8 cellular contexts compared by ENCODE assay signal in genomic region chr1:11802973-11803885, GRCh38. TPM values are rescaled to one million over a fixed set of nuclear protein-coding genes. Genes with fewer than 3 reads are reported as not detected.
DNase-seq lines count a peak whose midpoint lies in the region; ATAC-seq and TF ChIP-seq lines count a peak whose summit lies in the region.

No MANE protein-coding gene starts in this region.

- H3K27ac ChIP-seq in right atrium auricular region = peak overlapping the region; percentile 96 to 98
- peak overlapping the region; percentile 91 to 99 (median 97) for H3K27ac ChIP-seq in upper lobe of left lung

- 0 to 7% methylated on average over 5 to 23 of the region's 28 CpGs for WGBS in upper lobe of left lung, 2 donors

- peaks cover 40 to 61% (median 52%) of the 10 kb centered on the region in 3 donors for H3K4me1 Mint-ChIP-seq in T-cell
- peaks cover 39% of the 10 kb centered on the region for H3K4me1 Mint-ChIP-seq in progenitor cell of endocrine pancreas (ENCODE audit: low read depth)

- H3K27ac Mint-ChIP-seq in T-cell = peak overlapping the region; percentile 77 to 97
- H3K27ac Mint-ChIP-seq in progenitor cell of endocrine pancreas = peak overlapping the region; percentile 89

- peaks cover 29% of the 10 kb centered on the region for H3K36me3 ChIP-seq in right atrium auricular region
- peaks cover 11 to 42% (median 26%) of the 10 kb centered on the region in 4 donors for H3K36me3 ChIP-seq in upper lobe of left lung

- H3K9me3 Mint-ChIP-seq in T-cell = no peaks in the 10 kb centered on the region
- H3K9me3 Mint-ChIP-seq in progenitor cell of endocrine pancreas (ENCODE audit: low read depth) = no peaks in the 10 kb centered on the region

- TF ChIP-seq EP300 in upper lobe of left lung (IDR thresholded peaks at IDR 0.05) = peak in 1 of 4 donors; percentile 19

- peak overlapping the region; percentile 17 for H3K4me3 ChIP-seq in Jurkat, Clone E6-1 (ENCODE audit: low read length)
- H3K4me3 ChIP-seq in right atrium auricular region = peak overlapping the region; percentile 62 to 75
- peak overlapping the region; percentile 45 to 72 (median 70) for H3K4me3 ChIP-seq in upper lobe of left lung

- peaks cover 12% of the 10 kb centered on the region for H3K36me3 Mint-ChIP-seq in T-cell
- peaks cover 4% of the 10 kb centered on the region for H3K36me3 Mint-ChIP-seq in progenitor cell of endocrine pancreas (ENCODE audit: insufficient read depth)

- H3K9me3 ChIP-seq in right atrium auricular region (no peaks in the 10 kb centered on the region), upper lobe of left lung (no peaks in the 10 kb centered on the region)

- POLR2A ChIA-PET in T-cell (lab: Charles Lee) = interaction anchor here in 1 of 2 donors (0.7 kb wide), 2 partner anchors 107 to 109 kb away, joined by 3 read pairs; no protein-coding TSS in a partner anchor

- H3K27me3 Mint-ChIP-seq in T-cell (no peaks in the 10 kb centered on the region), progenitor cell of endocrine pancreas (no peaks in the 10 kb centered on the region)

- peak in 2 of 4 donors; percentile 40 to 66 for TF ChIP-seq POLR2A in upper lobe of left lung (IDR thresholded peaks at IDR 0.05)

- CTCF ChIA-PET in T-cell (lab: Charles Lee) = interaction anchor here in 1 of 2 donors (1.0 to 1.5 kb wide), 2 partner anchors 84 to 158 kb away, joined by 3 to 4 read pairs; no protein-coding TSS in a partner anchor

- H3K4me1 ChIP-seq in right atrium auricular region (peaks cover 0 to 84% of the 10 kb centered on the region in 2 donors), upper lobe of left lung (peaks cover 54 to 66% (median 60%) of the 10 kb centered on the region in 4 donors)

- peak; percentile 42 for DNase-seq in GF-D8 (lab: John Stamatoyannopoulos, UW)
- DNase-seq in Jurkat, Clone E6-1 (ENCODE audit: low read depth, low spot score) = peak; percentile 88
- DNase-seq in T-cell = peak; percentile 56 to 85 (median 74)
- DNase-seq in amygdala (lab: John Stamatoyannopoulos, UW) = peak in 39 of 56 donors; percentile 13 to 77 (median 46)
- DNase-seq in right atrium auricular region (ENCODE audit: low spot score) = peak; percentile 95
- peak; percentile 52 for DNase-seq in progenitor cell of endocrine pancreas (ENCODE audit: low spot score, unreplicated experiment)
- DNase-seq in upper lobe of left lung = peak; percentile 82 to 95

- ATAC-seq in T-cell (replicated peaks in 1 of 4) (peak; percentile 41 to 54 (median 49)), upper lobe of left lung (ENCODE audit: low FRiP score in 2 of 2) (peak; percentile 69 to 82), GM18873 (IDR thresholded peaks at IDR 0.05; ENCODE audit: low FRiP score, unreplicated experiment) (no peak)

- H3K27me3 ChIP-seq in right atrium auricular region = no peaks in the 10 kb centered on the region
- H3K27me3 ChIP-seq in upper lobe of left lung = no peaks in the 10 kb centered on the region

- H3K4me3 Mint-ChIP-seq in T-cell (peak overlapping the region; percentile 82 to 93 (median 92)), progenitor cell of endocrine pancreas (ENCODE audit: low read depth) (peak overlapping the region; percentile 67)

- TF ChIP-seq CTCF in right atrium auricular region (IDR thresholded peaks at IDR 0.05) (no peak), progenitor cell of endocrine pancreas (IDR thresholded peaks at IDR 0.05; ENCODE audit: unreplicated experiment) (no peak), upper lobe of left lung (IDR thresholded peaks at IDR 0.05) (no peak)

RNA-seq across cellular contexts. Expression of gene MTHFR, which starts 2.5 kb away (rescaled TPM):
- polyA plus RNA-seq in Jurkat, Clone E6-1 (2012; ENCODE audit: insufficient read depth, insufficient read length) = 11.0 TPM
- total RNA-seq in T-cell = 10 to 100 TPM; 40.2 to 62.2 (median 48.2) TPM
- total RNA-seq in right atrium auricular region = 10 to 100 TPM; 38.5 to 53.9 TPM
- 28.6 and 29.2 TPM in 2 replicates for total RNA-seq in progenitor cell of endocrine pancreas
- total RNA-seq in upper lobe of left lung = 100 to 1,000 TPM in 2 of 6 donors, 10 to 100 TPM in 4; 51.5 to 163 (median 58.2) TPM

RNA-seq across cellular contexts. Expression of gene CLCN6, which starts 2.8 kb away (rescaled TPM):
- polyA plus RNA-seq in Jurkat, Clone E6-1 (2012; ENCODE audit: insufficient read depth, insufficient read length) = 10.8 TPM
- 10 to 100 TPM; 17.3 to 23.0 (median 21.3) TPM for total RNA-seq in T-cell
- total RNA-seq in right atrium auricular region = 10 to 100 TPM; 14.8 to 15.2 TPM
- 44.1 and 44.3 TPM in 2 replicates for total RNA-seq in progenitor cell of endocrine pancreas
- 10 to 100 TPM; 21.6 to 96.4 (median 33.0) TPM for total RNA-seq in upper lobe of left lung

RNA-seq across cellular contexts. Expression of gene C1orf167, which starts 41.2 kb away (rescaled TPM):
- polyA plus RNA-seq in Jurkat, Clone E6-1 (2012; ENCODE audit: insufficient read depth, insufficient read length) = not detected
- not detected for total RNA-seq in T-cell
- 1 to 10 TPM in 1 of 2 donors, under 1 TPM in 1; 0.85 to 1.7 TPM for total RNA-seq in right atrium auricular region
- 0.67 TPM in 1 of 2 replicates, not detected in the other for total RNA-seq in progenitor cell of endocrine pancreas
- total RNA-seq in upper lobe of left lung = 10 to 100 TPM in 2 of 6 donors, 1 to 10 TPM in 4; 1.0 to 14.3 (median 8.8) TPM

RNA-seq across cellular contexts. Expression of gene NPPA, which starts 44.4 kb away (rescaled TPM):
- polyA plus RNA-seq in Jurkat, Clone E6-1 (2012; ENCODE audit: insufficient read depth, insufficient read length) = not detected
- total RNA-seq in T-cell = not detected
- total RNA-seq in right atrium auricular region = over 10,000 TPM; 98,870 to 132,613 TPM
- not detected in 2 replicates for total RNA-seq in progenitor cell of endocrine pancreas
- 1 to 10 TPM in 1 of 6 donors, not detected in 5; 3.1 TPM for total RNA-seq in upper lobe of left lung

RNA-seq across cellular contexts. Expression of gene NPPB, which starts 55.5 kb away (rescaled TPM):
- not detected for polyA plus RNA-seq in Jurkat, Clone E6-1 (2012; ENCODE audit: insufficient read depth, insufficient read length)
- not detected for total RNA-seq in T-cell
- total RNA-seq in right atrium auricular region = over 10,000 TPM in 1 of 2 donors, 1,000 to 10,000 TPM in 1; 1,081 to 10,488 TPM
- total RNA-seq in progenitor cell of endocrine pancreas = 5.3 and 9.1 TPM in 2 replicates
- total RNA-seq in upper lobe of left lung = not detected

Comparison
In these comparisons a context has a peak if more than half of its experiments do, and no peak if none do; other contexts are left out.
1. DNase-seq: peak in every context shown above with its lines; median percentile 95 in right atrium auricular region; 88 in upper lobe of left lung; 88 in Jurkat, Clone E6-1; 74 in T-cell; 52 in progenitor cell of endocrine pancreas; 46 in amygdala; 42 in GF-D8.
2. H3K4me3 ChIP-seq: peak in every context shown above with its lines; median percentile 70 in upper lobe of left lung; 68 in right atrium auricular region; 17 in Jurkat, Clone E6-1.